1 cellular context compared by ENCODE assay signal in genomic region chr9:98150164-98150563, GRCh38.
TF ChIP-seq lines count a peak whose summit lies in the region.

No MANE protein-coding gene starts in this region.

TF ChIP-seq in SK-N-SH, 30 proteins besides CTCF, POLR2A, EP300 and RAD21 (continued from another document):
- TF ChIP-seq USF2 (IDR thresholded peaks at IDR 0.05; ENCODE audit: borderline replicate concordance, low read depth, low read length) = no peak
- no peak for TF ChIP-seq NFIC (IDR thresholded peaks at IDR 0.05; ENCODE audit: borderline replicate concordance)
- no peak for TF ChIP-seq TEAD4 (IDR thresholded peaks at IDR 0.05; ENCODE audit: borderline replicate concordance, insufficient read depth)
